ENCODE assay signal across 10 cellular contexts in genomic region chr6:118708055-118708454, GRCh38. TPM values are rescaled to one million over a fixed set of nuclear protein-coding genes. Genes with fewer than 3 reads are reported as not detected.
DNase-seq lines count a peak whose midpoint lies in the region; ATAC-seq, FAIRE-seq and TF ChIP-seq lines count a peak whose summit lies in the region.
"Had no signal": no experiment of that assay in that cellular context is flagged by ENCODE, and none has a peak within 500 bp of the region (broad histone marks: within the 10 kb centered on the region; RNA-seq: fewer than 3 reads in every experiment).

No MANE protein-coding gene starts in this region.

- peak overlapping the region; percentile 98 for H3K27ac ChIP-seq in K562 (ENCODE audit: extremely low read depth, low read depth, low read length)
- peak overlapping the region in 1 of 2 donors; percentile 63 for H3K27ac ChIP-seq in small intestine (ENCODE audit: low read depth in 1 of 2, low read length in 1 of 2)

- peak overlapping the region; percentile 95 to 99 (median 98) for H3K4me3 Mint-ChIP-seq in naive thymus-derived CD8-positive, alpha-beta T cell

- intact Hi-C loops in K562 (cut with micrococcal nuclease) = loop anchor here (2.0 kb wide), 2 partner anchors 21 to 69 kb away; no protein-coding TSS in a partner anchor

- H3K27me3 ChIP-seq in MG63 = no peaks in the 10 kb centered on the region
- no peaks in the 10 kb centered on the region for H3K27me3 ChIP-seq in K562 (ENCODE audit: control insufficient read depth in 2 of 2, insufficient read depth in 2 of 2, low read length in 2 of 2)
- H3K27me3 ChIP-seq in small intestine (ENCODE audit: control insufficient read depth in 2 of 2, insufficient read depth in 2 of 2, low read length in 2 of 2) = no peaks in the 10 kb centered on the region

- peak overlapping the region; percentile 69 to 97; a peak in 3 of 4 replicates for H3K9ac ChIP-seq in K562 (ENCODE audit: insufficient read depth in 1 of 2, low read depth in 2 of 2, low read length in 2 of 2)

- peaks cover 59% of the 10 kb centered on the region for H3K79me2 ChIP-seq in K562 (ENCODE audit: control insufficient read depth, insufficient read depth, low read length)

- peaks cover 0 to 21% (median 0%) of the 10 kb centered on the region in 3 donors for H3K36me3 Mint-ChIP-seq in naive thymus-derived CD8-positive, alpha-beta T cell

- no peak for TF ChIP-seq EP300 in K562 (IDR thresholded peaks at IDR 0.05; ENCODE audit: low read length)

- H3K4me1 ChIP-seq in K562 (replicated peaks in 1 of 2; ENCODE audit: control insufficient read depth in 2 of 2, insufficient read depth in 2 of 2, low read length in 2 of 2) (peaks cover 12 to 27% of the 10 kb centered on the region in 2 experiments), small intestine (ENCODE audit: control insufficient read depth in 2 of 2, insufficient read depth in 1 of 2, low read depth in 1 of 2, low read length in 1 of 2) (peaks cover 0 to 2% of the 10 kb centered on the region in 2 donors)

- TF ChIP-seq RAD21 in K562 (CRISPR knock-in tag; conservative IDR thresholded peaks at IDR 0.05 in 1 of 2, IDR thresholded peaks at IDR 0.05 in 1 of 2) = no peak

- H3K27me3 Mint-ChIP-seq in naive thymus-derived CD8-positive, alpha-beta T cell = no peaks in the 10 kb centered on the region

- DNase-seq in EH (ENCODE audit: low read depth) (peak; percentile 11), MG63 (no peak), K562 (ENCODE audit: extremely low read depth in 1 of 4, low spot score in 3 of 4) (peak in 2 of 4 experiments; percentile 29 to 64), small intestine (no peak)
- DNase-seq in naive thymus-derived CD8-positive, alpha-beta T cell = no peak
- DNase-seq: SIG-M5 had no signal

- H4K20me1 ChIP-seq in K562 (replicated peaks; ENCODE audit: control insufficient read depth, insufficient read depth, low read length) = no peaks in the 10 kb centered on the region

- peak overlapping the region; percentile 100 for H3K4me2 ChIP-seq in K562 (ENCODE audit: insufficient read depth, low read length)

- peak overlapping the region; percentile 38 for H3K4me3 ChIP-seq in MG63
- peak overlapping the region; percentile 54 for H3K4me3 ChIP-seq in K562
- no peak overlapping the region for H3K4me3 ChIP-seq in small intestine (ENCODE audit: low read depth in 1 of 2, low read length in 2 of 2)

- H3K9me3 Mint-ChIP-seq in naive thymus-derived CD8-positive, alpha-beta T cell = no peaks in the 10 kb centered on the region

- H3K4me1 Mint-ChIP-seq in naive thymus-derived CD8-positive, alpha-beta T cell = peaks cover 41 to 92% (median 75%) of the 10 kb centered on the region in 4 donors

- peak; percentile 75 for FAIRE-seq in K562 (lab: Jason Lieb, UNC)
- no peak for FAIRE-seq in small intestine (lab: Jason Lieb, UNC)
- FAIRE-seq: G401.6 had no signal

- POLR2A ChIA-PET in K562 (lab: Yijun Ruan, JAX) = interaction anchor here (0.8 to 5.0 kb wide), 2 partner anchors 10 to 11 kb away, joined by 3 to 29 read pairs; no protein-coding TSS in a partner anchor
- POLR2A ChIA-PET in naive thymus-derived CD8-positive, alpha-beta T cell (lab: Charles Lee) = interaction anchor here (0.6 to 6.2 kb wide), 12 partner anchors 9 to 185 kb away, joined by 3 to 107 read pairs (median 10); partner anchors contain the start of genes ASF1A and CEP85L

- ATAC-seq in K562 = peak; percentile 59
- ATAC-seq in naive thymus-derived CD8-positive, alpha-beta T cell = no peak
- ATAC-seq in GM18909 (IDR thresholded peaks at IDR 0.05; ENCODE audit: poor library complexity, unreplicated experiment) = no peak
- ATAC-seq in HG03565 (IDR thresholded peaks at IDR 0.05; ENCODE audit: unreplicated experiment) = no peak
- ATAC-seq in GM18867 (IDR thresholded peaks at IDR 0.05; ENCODE audit: unreplicated experiment) = no peak

- no peaks in the 10 kb centered on the region for H3K9me1 ChIP-seq in K562 (ENCODE audit: control insufficient read depth, insufficient read depth, low read length)

- in situ Hi-C loops in K562 (cut with MboI) = no loop called here

- CTCF ChIA-PET in K562 (lab: Yijun Ruan, JAX; ENCODE audit: low intra/inter-chr PET ratio) = no interaction called here

- H3K27ac Mint-ChIP-seq in naive thymus-derived CD8-positive, alpha-beta T cell = peak overlapping the region; percentile 93 to 100 (median 98)

- no peak for TF ChIP-seq CTCF in K562 (IDR thresholded peaks at IDR 0.05 in 2 of 3, conservative IDR thresholded peaks at IDR 0.05 in 1 of 3; ENCODE audit: insufficient read depth in 2 of 3, low read depth in 1 of 3, low read length in 3 of 3)

- no peaks in the 10 kb centered on the region for H3K9me3 ChIP-seq in MG63
- no peaks in the 10 kb centered on the region for H3K9me3 ChIP-seq in K562 (replicated peaks; ENCODE audit: control insufficient read depth, insufficient read depth, low read depth, low read length)
- H3K9me3 ChIP-seq in small intestine (ENCODE audit: control insufficient read depth, low read depth) = no peaks in the 10 kb centered on the region

- H2AFZ ChIP-seq in K562 (ENCODE audit: low read depth, low read length) = peak overlapping the region; percentile 92

- WGBS in K562 (ENCODE audit: insufficient coverage, low coverage, missing lambda C conversion rate) = 4% methylated on average over 3 of the region's 3 CpGs
- WGBS in small intestine, 3 donors = 83 to 89% (median 87%) methylated on average over 3 of the region's 3 CpGs

- 0 out of 2 replicates have a peak, but pooled peaks have one; percentile 31 for TF ChIP-seq POLR2A in K562 (conservative IDR thresholded peaks at IDR 0.05)

- BruUV-seq in K562 (replicated peaks; lab: Mats Ljungman, UMichigan) = no TSS peak

- no peaks in the 10 kb centered on the region for H3K36me3 ChIP-seq in MG63
- no peaks in the 10 kb centered on the region for H3K36me3 ChIP-seq in K562 (ENCODE audit: control insufficient read depth, insufficient read depth, low read length)
- H3K36me3 ChIP-seq in small intestine (ENCODE audit: control insufficient read depth in 2 of 2, insufficient read depth in 2 of 2, low read length in 2 of 2) = no peaks in the 10 kb centered on the region

TF ChIP-seq in K562, 482 proteins besides CTCF, POLR2A, EP300 and RAD21 (continues in another document):
- TF ChIP-seq SMARCE1 (IDR thresholded peaks at IDR 0.05) = no peak
- no peak for TF ChIP-seq ZNF586 (CRISPR knock-in tag; conservative IDR thresholded peaks at IDR 0.05)
- TF ChIP-seq C11orf30 (IDR thresholded peaks at IDR 0.05; ENCODE audit: low read depth) = no peak
- TF ChIP-seq SMAD4 (CRISPR knock-in tag; conservative IDR thresholded peaks at IDR 0.05) = 0 out of 2 replicates have a peak, but pooled peaks have one; percentile 15
- no peak for TF ChIP-seq SMARCB1 (IDR thresholded peaks at IDR 0.05; ENCODE audit: insufficient read length, low read depth)
- TF ChIP-seq NFIC (IDR thresholded peaks at IDR 0.05) = no peak
- TF ChIP-seq STAT5B (CRISPR knock-in tag; IDR thresholded peaks at IDR 0.05) = no peak
- TF ChIP-seq CXXC5 (CRISPR knock-in tag; IDR thresholded peaks at IDR 0.05) = peak; percentile 27
- TF ChIP-seq ZNF589 (CRISPR knock-in tag; IDR thresholded peaks at IDR 0.05; ENCODE audit: low read depth) = peak; percentile 38; the same call in 1 of the 2 replicates
- TF ChIP-seq KLF10 (CRISPR knock-in tag; IDR thresholded peaks at IDR 0.05) = no peak
- TF ChIP-seq ZNF696 (CRISPR knock-in tag; conservative IDR thresholded peaks at IDR 0.05) = no peak
- no peak for TF ChIP-seq MTF1 (CRISPR knock-in tag; IDR thresholded peaks at IDR 0.05; ENCODE audit: borderline replicate concordance)
- no peak for TF ChIP-seq ATF6 (CRISPR knock-in tag; IDR thresholded peaks at IDR 0.05)
- TF ChIP-seq FOSL1 (tag; conservative IDR thresholded peaks at IDR 0.05) = no peak
- TF ChIP-seq ZFX (CRISPR knock-in tag; IDR thresholded peaks at IDR 0.05) = peak; percentile 63

RNA-seq across cellular contexts. Expression of gene CEP85L, which starts 56.7 kb away (rescaled TPM):
- total RNA-seq in MG63 (2014; rRNA removed; shearing (Covaris generic); ENCODE audit: low replicate concordance) = 4.2 and 4.9 TPM in 2 replicates
- 36.3 and 89.5 TPM in 2 replicates for total RNA-seq in K562 (2011; cell fraction: chromatin; rRNA removed; ENCODE audit: low replicate concordance)
- total RNA-seq in K562 (2011; cell fraction: nucleolus; rRNA removed) = 14.0 and 19.1 TPM in 2 replicates
- 31.7 and 73.3 TPM in 2 replicates for total RNA-seq in K562 (2011; cell fraction: nucleoplasm; rRNA removed)
- 8.3 and 9.3 TPM in 2 replicates for total RNA-seq in K562 (2014; rRNA removed)
- 15.8 and 19.5 TPM in 2 replicates for total RNA-seq in K562 (2014; rRNA removed; fragmentation: Illumina TruSeq; extraction: Trizol)
- 11.3 and 11.7 TPM in 2 replicates for total RNA-seq in K562 (2015; rRNA removed; fragmentation: Illumina TruSeq; extraction: Trizol)
- 12.8 and 14.7 TPM in 2 replicates for total RNA-seq in K562 (2021)
- polyA plus RNA-seq in K562 (2011; rRNA removed) = 8.2 and 13.2 TPM in 2 replicates
- 2.5 and 2.8 TPM in 2 replicates for polyA plus RNA-seq in K562 (2011; cell fraction: cytosol; rRNA removed)
- polyA plus RNA-seq in K562 (2011; cell fraction: nucleus; rRNA removed) = 20.7 and 21.3 TPM in 2 replicates
- polyA plus RNA-seq in K562 (2012) = 4.3 and 5.4 TPM in 2 replicates
- 6.3 and 7.1 TPM in 2 replicates for polyA plus RNA-seq in K562 (2014; fragmentation: Illumina TruSeq; extraction: Trizol)
- 1 to 10 TPM; 4.5 to 7.0 TPM for polyA plus RNA-seq in K562 (2014; fragmentation: Nextera tagmentation; extraction: Ambion mirVana)
- polyA plus RNA-seq in K562 (2014; rRNA removed) = 4.4 and 5.8 TPM in 2 replicates
- 51.7 and 57.9 TPM in 2 replicates for polyA minus RNA-seq in K562 (2011; rRNA and poly(A)+ RNA removed)
- 7.0 and 8.7 TPM in 2 replicates for polyA minus RNA-seq in K562 (2011; cell fraction: cytosol; rRNA and poly(A)+ RNA removed)
- polyA minus RNA-seq in K562 (2011; cell fraction: nucleus; rRNA and poly(A)+ RNA removed) = 28.1 and 37.8 TPM in 2 replicates
- 10 to 100 TPM; 70.9 to 73.6 TPM for total RNA-seq in naive thymus-derived CD8-positive, alpha-beta T cell
- 10 to 100 TPM; 31.1 to 50.0 (median 47.5) TPM for polyA plus RNA-seq in naive thymus-derived CD8-positive, alpha-beta T cell
- 1 to 10 TPM in 1 of 3 donors, under 1 TPM in 2; 0.22 to 1.1 (median 0.27) TPM for polyA plus RNA-seq in small intestine

Comparison
In these comparisons a context has a peak if more than half of its experiments do, and no peak if none do; other contexts are left out.
1. H3K4me3 ChIP-seq: peak in MG63 (single experiment) and K562 (single experiment); none in small intestine (0 of 2).